Comparison of ENCODE assay signal across 7 cellular contexts in genomic region chr1:119632103-119632490, GRCh38. TPM values are rescaled to one million over a fixed set of nuclear protein-coding genes. Genes with fewer than 3 reads are reported as not detected.
DNase-seq lines count a peak whose midpoint lies in the region; ATAC-seq and TF ChIP-seq lines count a peak whose summit lies in the region.

No MANE protein-coding gene starts in this region.

- no peaks in the 10 kb centered on the region for H3K27me3 ChIP-seq in vagina

- H3K4me3 ChIP-seq in vagina, result peak overlapping the region; percentile 32 to 43

- intact Hi-C loops in Right ventricle myocardium superior (cut with DNase I), result no loop called here
- intact Hi-C loops in vagina (cut with DNase I), result no loop called here

- no peaks in the 10 kb centered on the region for H3K9me3 ChIP-seq in vagina

- DNase-seq in Right ventricle myocardium superior (peak; percentile 58), omental fat pad (ENCODE audit: low spot score) (no peak), vagina (ENCODE audit: extremely low spot score in 2 of 2) (peak in 1 of 2 donors; percentile 83), NCI-H774 (lab: John Stamatoyannopoulos, UW) (no peak)
- no peak for DNase-seq in activated CD4-positive, CD25-positive, alpha-beta regulatory T cell treated with anti-CD3 and anti-CD28 coated beads, Interleukin-2, amount 50 U/mL, for 72 hours
- no peak for DNase-seq in stimulated activated CD4-positive, alpha-beta T cell treated with anti-CD3 and anti-CD28 coated beads, Interleukin-4, amount 100 ng/mL, for 24 hours

- TF ChIP-seq POLR2A in vagina (IDR thresholded peaks at IDR 0.05), result no peak

- no peak for TF ChIP-seq CTCF in VCaP (conservative IDR thresholded peaks at IDR 0.05)
- TF ChIP-seq CTCF in omental fat pad (IDR thresholded peaks at IDR 0.05), result no peak
- no peak for TF ChIP-seq CTCF in vagina (IDR thresholded peaks at IDR 0.05)

- H3K27ac ChIP-seq in VCaP (peak overlapping the region; percentile 81), vagina (peak overlapping the region; percentile 51)

- no peaks in the 10 kb centered on the region for H3K36me3 ChIP-seq in vagina

- ATAC-seq in Right ventricle myocardium superior (ENCODE audit: poor library complexity), result peak; percentile 60
- ATAC-seq in omental fat pad (ENCODE audit: low FRiP score), result peak; percentile 13

- H3K4me1 ChIP-seq in vagina, result peaks cover 23% of the 10 kb centered on the region

RNA-seq across cellular contexts. Expression of gene ZNF697, which starts 16.0 kb away (rescaled TPM):
- total RNA-seq in Right ventricle myocardium superior (9.2 TPM), omental fat pad (10 to 100 TPM in 1 of 4 donors, 1 to 10 TPM in 3; 6.5 to 13.1 (median 8.8) TPM), vagina (3.7 TPM)
